In the genomic region with DNA sequence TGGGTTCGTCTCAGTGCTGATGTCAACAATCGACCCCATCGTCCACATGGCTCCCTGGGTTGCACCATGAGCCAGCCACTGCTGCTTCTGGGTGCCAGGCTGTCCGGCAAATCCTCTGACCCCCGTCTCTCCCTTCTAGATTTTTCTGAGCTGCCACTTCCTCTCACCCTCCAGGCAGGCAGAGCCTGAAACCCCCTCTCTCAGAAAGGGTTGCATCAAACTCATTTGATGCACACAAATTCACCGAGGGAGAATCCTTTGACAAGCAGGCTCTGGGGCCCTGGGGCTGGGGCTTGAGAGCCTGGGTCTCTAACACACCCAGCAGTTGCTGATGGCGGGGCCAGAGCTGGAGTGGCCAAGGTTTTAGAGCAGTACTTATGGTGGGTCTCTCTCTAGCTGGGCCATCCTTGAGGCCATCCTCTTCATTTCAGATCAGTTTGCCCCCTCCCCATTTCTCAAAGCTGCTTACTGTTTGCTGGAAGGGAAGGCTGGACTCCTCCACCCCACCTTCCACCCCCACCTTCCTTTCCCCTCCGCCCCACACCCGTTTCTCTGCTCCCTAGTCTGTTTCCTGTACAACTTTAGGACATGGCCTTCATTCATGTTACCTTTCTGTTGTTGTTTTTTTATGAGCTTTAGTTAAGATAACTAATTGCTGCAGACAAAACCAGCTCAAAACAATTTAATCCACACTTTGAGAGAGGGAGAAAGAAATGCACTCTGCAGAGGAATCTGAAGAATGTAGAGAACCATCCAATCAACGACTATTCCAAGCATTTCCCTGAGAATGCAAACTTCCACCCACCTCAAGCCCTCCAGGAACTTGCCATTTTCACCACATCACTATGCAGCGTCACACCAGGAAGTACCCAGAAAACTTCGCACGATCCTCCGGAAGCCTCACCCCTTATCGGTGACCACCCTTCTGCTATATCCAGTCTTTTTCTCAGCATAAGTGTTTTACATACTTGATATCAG, we compare ENCODE assay signal across 8 cellular contexts.
DNase-seq lines count a peak whose midpoint lies in the region; ATAC-seq, FAIRE-seq and TF ChIP-seq lines count a peak whose summit lies in the region.

No MANE protein-coding gene starts in this region.

- ATAC-seq in GM21367 (IDR thresholded peaks at IDR 0.05; ENCODE audit: unreplicated experiment): no peak

- WGBS in endodermal cell (ENCODE audit: insufficient coverage in 1 of 2, insufficient read length in 1 of 2), 2 experiments: 50 to 54% methylated on average over 5 to 15 of the region's 15 CpGs

- H3K4me1 Mint-ChIP-seq in endodermal cell: peaks cover 29% of the 10 kb centered on the region
- H3K4me1 Mint-ChIP-seq in progenitor cell of endocrine pancreas (ENCODE audit: low read depth): peaks cover 35% of the 10 kb centered on the region

- H3K27me3 ChIP-seq in endodermal cell (ENCODE audit: control insufficient read depth, insufficient read depth, low read length, poor library complexity, severe bottlenecking): no peaks in the 10 kb centered on the region
- H3K27me3 ChIP-seq in MG63: no peaks in the 10 kb centered on the region
- no peaks in the 10 kb centered on the region for H3K27me3 ChIP-seq in right atrium auricular region

- H3K9me3 Mint-ChIP-seq in endodermal cell (no peaks in the 10 kb centered on the region), progenitor cell of endocrine pancreas (ENCODE audit: low read depth) (no peaks in the 10 kb centered on the region)

- H3K4me3 Mint-ChIP-seq in endodermal cell: no peak overlapping the region
- peak overlapping the region; percentile 9 for H3K4me3 Mint-ChIP-seq in progenitor cell of endocrine pancreas (ENCODE audit: low read depth)

- H3K27ac ChIP-seq in endodermal cell (ENCODE audit: low read depth, low read length) (peak overlapping the region; percentile 83), right atrium auricular region (no peak overlapping the region)

- FAIRE-seq in RCC 7860 (lab: Jason Lieb, UNC): no peak

- no peaks in the 10 kb centered on the region for H3K9me3 ChIP-seq in endodermal cell (ENCODE audit: control insufficient read depth, low read length)
- H3K9me3 ChIP-seq in MG63: no peaks in the 10 kb centered on the region
- H3K9me3 ChIP-seq in right atrium auricular region: no peaks in the 10 kb centered on the region

- TF ChIP-seq CTCF in GM12865 (IDR thresholded peaks at IDR 0.05; ENCODE audit: insufficient read depth, low read depth, low read length, missing control alignments) (no peak), endodermal cell (conservative IDR thresholded peaks at IDR 0.05) (no peak), progenitor cell of endocrine pancreas (IDR thresholded peaks at IDR 0.05; ENCODE audit: unreplicated experiment) (no peak), right atrium auricular region (IDR thresholded peaks at IDR 0.05) (no peak)

- H3K36me3 ChIP-seq in endodermal cell (ENCODE audit: control insufficient read depth, insufficient read depth, low read length) (no peaks in the 10 kb centered on the region), MG63 (no peaks in the 10 kb centered on the region), right atrium auricular region (no peaks in the 10 kb centered on the region)

- H3K36me3 Mint-ChIP-seq in endodermal cell (ENCODE audit: low read depth) (no peaks in the 10 kb centered on the region), progenitor cell of endocrine pancreas (ENCODE audit: insufficient read depth) (no peaks in the 10 kb centered on the region)

- peak overlapping the region; percentile 93 for H3K27ac Mint-ChIP-seq in endodermal cell
- H3K27ac Mint-ChIP-seq in progenitor cell of endocrine pancreas: peak overlapping the region; percentile 95

- H3K27me3 Mint-ChIP-seq in endodermal cell (ENCODE audit: insufficient read depth) (peaks cover 23% of the 10 kb centered on the region), progenitor cell of endocrine pancreas (no peaks in the 10 kb centered on the region)

- peak overlapping the region; percentile 54 for H3K9ac ChIP-seq in endodermal cell (ENCODE audit: extremely low read depth, low read length, poor library complexity, severe bottlenecking)

- H3K4me3 ChIP-seq in GM12865 (ENCODE audit: low read depth, low read length): no peak overlapping the region
- no peak overlapping the region for H3K4me3 ChIP-seq in endodermal cell (ENCODE audit: low read length)
- H3K4me3 ChIP-seq in MG63: no peak overlapping the region
- H3K4me3 ChIP-seq in right atrium auricular region: no peak overlapping the region

- peaks cover 15% of the 10 kb centered on the region for H3K4me1 ChIP-seq in endodermal cell (ENCODE audit: control insufficient read depth, insufficient read depth, low read length)
- no peaks in the 10 kb centered on the region for H3K4me1 ChIP-seq in right atrium auricular region

- DNase-seq in GM12865 (ENCODE audit: low read depth): peak; percentile 32
- DNase-seq in RCC 7860 (ENCODE audit: low spot score): peak; percentile 32
- DNase-seq in endodermal cell: peak; percentile 87
- no peak for DNase-seq in progenitor cell of endocrine pancreas (ENCODE audit: low spot score, unreplicated experiment)
- no peak for DNase-seq in MG63
- DNase-seq in GM19240 (ENCODE audit: insufficient read length, low spot score): no peak
- DNase-seq in right atrium auricular region (ENCODE audit: low spot score): no peak

Comparison
In these comparisons a context has a peak if more than half of its experiments do, and no peak if none do; other contexts are left out.
1. DNase-seq: peak in GM12865 (single experiment), RCC 7860 (single experiment) and endodermal cell (single experiment); none in progenitor cell of endocrine pancreas (single experiment), MG63 (single experiment), GM19240 (single experiment) and right atrium auricular region (single experiment).